In genomic region chr12:122641976-122642375, GRCh38 we compare ENCODE assay signal across 23 cellular contexts.
DNase-seq lines count a peak whose midpoint lies in the region; ATAC-seq and TF ChIP-seq lines count a peak whose summit lies in the region.
"Had no signal": no experiment of that assay in that cellular context is flagged by ENCODE, and none has a peak within 500 bp of the region (broad histone marks: within the 10 kb centered on the region; RNA-seq: fewer than 3 reads in every experiment).

No MANE protein-coding gene starts in this region.

- no peak overlapping the region for H3K4me3 Mint-ChIP-seq in WTC11
- H3K4me3 Mint-ChIP-seq: activated CD8-positive, alpha-beta T cell treated with anti-CD3 and anti-CD28 coated beads, Interleukin-2, amount 10 ng/mL, durations not matched to agents 7 days and 5 days; memory B cell; stimulated activated naive CD8-positive, alpha-beta T cell treated with anti-CD3 and anti-CD28 coated beads, Interleukin-15, amount 100 ng/mL, for 72 hours had no signal

- no peaks in the 10 kb centered on the region for H3K27me3 Mint-ChIP-seq in WTC11 (ENCODE audit: low read depth)
- H3K27me3 Mint-ChIP-seq: memory B cell; stimulated activated naive CD8-positive, alpha-beta T cell treated with anti-CD3 and anti-CD28 coated beads, Interleukin-15, amount 100 ng/mL, for 72 hours had no signal

- H3K9me3 Mint-ChIP-seq in WTC11, result 0 out of 2 replicates have a peak, but pooled peaks cover 3% of the 10 kb centered on the region
- H3K9me3 Mint-ChIP-seq: memory B cell; stimulated activated naive CD8-positive, alpha-beta T cell treated with anti-CD3 and anti-CD28 coated beads, Interleukin-15, amount 100 ng/mL, for 72 hours had no signal

- H3K27ac ChIP-seq in fibroblast of lung (ENCODE audit: insufficient read depth, low read length), result no peak overlapping the region
- H3K27ac ChIP-seq: gastroesophageal sphincter, spleen, tibial artery had no signal

- H2AFZ ChIP-seq in fibroblast of lung (ENCODE audit: low read length), result no peak overlapping the region

- CTCF ChIA-PET in WTC11 (lab: Charles Lee), result no interaction called here

- intact Hi-C loops in Right ventricle myocardium superior (cut with DNase I), result no loop called here

- H3K9ac ChIP-seq in adipocyte (ENCODE audit: low read length) (no peak overlapping the region), fibroblast of lung (ENCODE audit: insufficient read depth, low read length) (no peak overlapping the region)

- H3K79me2 ChIP-seq in fibroblast of lung (ENCODE audit: control insufficient read depth, insufficient read depth, low read length), result no peaks in the 10 kb centered on the region

- H3K4me3 ChIP-seq in adipocyte (ENCODE audit: low read length), result no peak overlapping the region
- H3K4me3 ChIP-seq in fibroblast of lung (replicated peaks in 1 of 4; ENCODE audit: control extremely low read depth in 1 of 4, insufficient read depth in 1 of 4, low read depth in 3 of 4, low read length in 4 of 4), result no peak overlapping the region
- H3K4me3 ChIP-seq in skeletal muscle cell (ENCODE audit: low read depth, low read length), result no peak overlapping the region
- H3K4me3 ChIP-seq: gastroesophageal sphincter, spleen, tibial artery had no signal

- no peaks in the 10 kb centered on the region for H3K36me3 Mint-ChIP-seq in WTC11
- H3K36me3 Mint-ChIP-seq: memory B cell had no signal

- H3K4me1 Mint-ChIP-seq in WTC11, result peaks cover 21% of the 10 kb centered on the region

- POLR2A ChIA-PET in WTC11 (lab: Charles Lee), result no interaction called here

- H3K9me3 ChIP-seq in adipocyte (ENCODE audit: control insufficient read depth, low read length) (no peaks in the 10 kb centered on the region), fibroblast of lung (ENCODE audit: control insufficient read depth, insufficient read depth, low read depth, low read length) (no peaks in the 10 kb centered on the region)
- H3K9me3 ChIP-seq: gastroesophageal sphincter, spleen, tibial artery had no signal

- H4K20me1 ChIP-seq in fibroblast of lung (ENCODE audit: control insufficient read depth, extremely low read depth, insufficient read depth, low read length), result no peaks in the 10 kb centered on the region

- no peaks in the 10 kb centered on the region for H3K36me3 ChIP-seq in adipocyte (ENCODE audit: control insufficient read depth, insufficient read depth, low read length, severe bottlenecking)
- H3K36me3 ChIP-seq in fibroblast of lung (ENCODE audit: control insufficient read depth, insufficient read depth, low read length), result no peaks in the 10 kb centered on the region
- H3K36me3 ChIP-seq: gastroesophageal sphincter, spleen, tibial artery had no signal

- TF ChIP-seq CTCF in fibroblast of lung (conservative IDR thresholded peaks at IDR 0.05 in 1 of 2, IDR thresholded peaks at IDR 0.05 in 1 of 2; ENCODE audit: low read depth in 1 of 2, low read length in 2 of 2) (no peak), WTC11 (IDR thresholded peaks at IDR 0.05) (no peak)

- H3K4me2 ChIP-seq in fibroblast of lung (ENCODE audit: extremely low read depth, insufficient read depth, low read length), result no peak overlapping the region

- H3K4me1 ChIP-seq in adipocyte (ENCODE audit: control insufficient read depth, insufficient read depth, low read length) (peaks cover 23% of the 10 kb centered on the region), fibroblast of lung (ENCODE audit: control insufficient read depth, extremely low read depth, insufficient read depth, low read length) (no peaks in the 10 kb centered on the region)
- H3K4me1 ChIP-seq: gastroesophageal sphincter, tibial artery had no signal

- ATAC-seq in WTC11, result no peak
- ATAC-seq in Right ventricle myocardium superior (ENCODE audit: poor library complexity), result no peak
- ATAC-seq: activated CD4-positive, CD25-positive, alpha-beta regulatory T cell treated with anti-CD3 and anti-CD28 coated beads, Interleukin-2, amount 50 U/mL, for 24 hours; activated CD8-positive, alpha-beta T cell treated with anti-CD3 and anti-CD28 coated beads, Interleukin-2, amount 10 ng/mL, durations not matched to agents 7 days and 5 days; gastroesophageal sphincter; HepG2; stimulated activated naive CD8-positive, alpha-beta T cell treated with anti-CD3 and anti-CD28 coated beads, Interleukin-15, amount 100 ng/mL, for 72 hours had no signal

- no peak overlapping the region for H3K27ac Mint-ChIP-seq in WTC11
- H3K27ac Mint-ChIP-seq: activated CD8-positive, alpha-beta T cell treated with anti-CD3 and anti-CD28 coated beads, Interleukin-2, amount 10 ng/mL, durations not matched to agents 7 days and 5 days; memory B cell; stimulated activated naive CD8-positive, alpha-beta T cell treated with anti-CD3 and anti-CD28 coated beads, Interleukin-15, amount 100 ng/mL, for 72 hours had no signal

- peak; percentile 14 for DNase-seq in HS-5 (ENCODE audit: low read depth)
- peak; percentile 11 for DNase-seq in adipocyte (ENCODE audit: low read depth)
- peak; percentile 15 to 70 for DNase-seq in fibroblast of lung (ENCODE audit: low read depth in 2 of 2)
- DNase-seq in skeletal muscle cell (ENCODE audit: low read depth), result peak; percentile 4
- DNase-seq in KG1 (lab: John Stamatoyannopoulos, UW), result no peak
- DNase-seq in WTC11 (ENCODE audit: low spot score), result no peak
- DNase-seq in Right ventricle myocardium superior, result no peak
- no peak for DNase-seq in stimulated activated CD4-positive, alpha-beta T cell treated with anti-CD3 and anti-CD28 coated beads, Interleukin-4, amount 100 ng/mL, for 1 hour
- DNase-seq: activated CD8-positive, alpha-beta T cell treated with anti-CD3 and anti-CD28 coated beads, Interleukin-2, amount 10 ng/mL, durations not matched to agents 7 days and 5 days; activated gamma-delta T cell; caudate nucleus; dermis blood vessel endothelial cell; DMS79; kidney glomerular epithelial cell; NCI-H1694 treated with DMSO at 0.1 percent for 48 hours; NCI-H774; spleen; stimulated activated naive CD8-positive, alpha-beta T cell treated with anti-CD3 and anti-CD28 coated beads, Interleukin-15, amount 100 ng/mL, for 72 hours; tibial artery had no signal

- no peaks in the 10 kb centered on the region for H3K27me3 ChIP-seq in adipocyte (replicated peaks; ENCODE audit: control insufficient read depth, insufficient read depth, low read length)
- no peaks in the 10 kb centered on the region for H3K27me3 ChIP-seq in fibroblast of lung (ENCODE audit: control insufficient read depth, insufficient read depth, low read length)
- H3K27me3 ChIP-seq: gastroesophageal sphincter, spleen, tibial artery had no signal

TF ChIP-seq in WTC11, 78 proteins besides CTCF, POLR2A, EP300 and RAD21 (continues in another document):
- TF ChIP-seq JAZF1 (CRISPR knock-in tag; IDR thresholded peaks at IDR 0.05) (no peak), ZNF138 (CRISPR knock-in tag; conservative IDR thresholded peaks at IDR 0.05) (no peak), ZNF671 (CRISPR knock-in tag; IDR thresholded peaks at IDR 0.05) (no peak), ZNF281 (CRISPR knock-in tag; IDR thresholded peaks at IDR 0.05) (no peak), TP53 (CRISPR knock-in tag; IDR thresholded peaks at IDR 0.05) (no peak), ZNF425 (CRISPR knock-in tag; conservative IDR thresholded peaks at IDR 0.05) (no peak), IRF1 (CRISPR knock-in tag; IDR thresholded peaks at IDR 0.05) (no peak)

Comparison
In these comparisons a context has a peak if more than half of its experiments do, and no peak if none do; other contexts are left out.
1. DNase-seq: peak in HS-5 (single experiment), adipocyte (single experiment), fibroblast of lung (2 of 2) and skeletal muscle cell (single experiment); none in KG1 (single experiment), WTC11 (single experiment), Right ventricle myocardium superior (single experiment) and stimulated activated CD4-positive, alpha-beta T cell treated with anti-CD3 and anti-CD28 coated beads, Interleukin-4, amount 100 ng/mL, for 1 hour (single experiment).